8 cellular contexts compared by ENCODE assay signal in the genomic region with DNA sequence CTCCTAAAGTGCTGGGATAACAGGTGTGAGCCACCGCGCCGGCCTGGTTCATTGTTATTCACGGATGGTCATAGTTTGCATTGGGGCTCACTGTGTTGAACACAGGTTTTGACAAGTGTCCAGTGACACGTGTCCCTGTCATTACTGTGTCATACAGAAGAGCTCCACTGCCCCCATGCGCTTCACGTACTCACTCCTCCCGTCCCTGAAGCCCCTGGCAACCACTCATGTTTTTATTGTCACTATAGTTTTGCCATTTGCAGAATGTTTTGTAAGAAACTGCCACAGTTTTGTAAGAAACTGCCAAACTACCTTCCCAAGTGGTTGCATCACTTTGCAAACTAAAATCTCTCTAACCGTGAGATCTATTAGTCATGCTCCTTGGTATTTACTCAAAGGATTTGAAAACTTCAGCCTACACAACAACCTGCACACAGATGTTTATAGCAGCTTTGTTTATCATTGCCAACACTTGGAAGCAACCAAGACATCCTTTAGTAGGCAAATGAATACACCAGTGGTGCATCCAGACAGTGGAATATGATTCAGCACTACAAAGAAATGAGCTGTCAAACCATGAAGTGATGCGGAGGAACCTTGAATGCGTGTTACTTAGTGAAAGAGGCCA.
A peak's percentile ranks its signal among the peaks of the same experiment; 100 is the strongest.
DNase-seq lines count a peak whose midpoint lies in the region; ATAC-seq, FAIRE-seq and TF ChIP-seq lines count a peak whose summit lies in the region.

No MANE protein-coding gene starts in this region.

- peaks cover 26 to 73% (median 62%) of the 10 kb centered on the region in 10 experiments for H3K4me1 ChIP-seq in BLaER1 treated with 17β-estradiol and CSF1 and Interleukin-3, amounts not matched to agents 10 nM and 100 nM
- H3K4me1 ChIP-seq in foreskin keratinocyte, result peaks cover 5% of the 10 kb centered on the region
- peaks cover 0 to 19% (median 0%) of the 10 kb centered on the region in 9 donors for H3K4me1 ChIP-seq in heart right ventricle

- peaks cover 0 to 48% (median 14%) of the 10 kb centered on the region in 11 experiments; a peak in 12 of 22 replicates for H4K20me1 ChIP-seq in BLaER1 treated with 17β-estradiol and CSF1 and Interleukin-3, amounts not matched to agents 10 nM and 100 nM

- H3K36me3 Mint-ChIP-seq in T-helper 2 cell treated with Interferon-gamma antibody and Interleukin-4, amounts not matched to agents 5 μg/mL and 100 μg/mL, for 36 hours (ENCODE audit: low read depth), result no peaks in the 10 kb centered on the region

- DNase-seq in H54 (ENCODE audit: insufficient read length, low spot score), result peak; percentile 31
- DNase-seq in T-helper 2 cell treated with Interferon-gamma antibody and Interleukin-4, amounts not matched to agents 5 μg/mL and 100 μg/mL, for 36 hours (ENCODE audit: low spot score), result peak; percentile 73
- peak; percentile 79 to 81 for DNase-seq in foreskin keratinocyte
- DNase-seq in NCI-H1436 treated with DMSO at 0.1 percent for 48 hours (lab: John Stamatoyannopoulos, UW), result no peak
- no peak for DNase-seq in NCI-H2081 (lab: John Stamatoyannopoulos, UW)
- no peak for DNase-seq in heart right ventricle

- peak overlapping the region; percentile 77 for H3K27ac Mint-ChIP-seq in T-helper 2 cell treated with Interferon-gamma antibody and Interleukin-4, amounts not matched to agents 5 μg/mL and 100 μg/mL, for 36 hours

- 78 to 79% methylated on average over 11 of the region's 11 CpGs for WGBS in heart right ventricle, 2 donors

- H3K4me3 Mint-ChIP-seq in T-helper 2 cell treated with Interferon-gamma antibody and Interleukin-4, amounts not matched to agents 5 μg/mL and 100 μg/mL, for 36 hours, result peak overlapping the region; percentile 57

- 0 out of 20 replicates have a peak overlapping the region, but pooled peaks of 1 of the 10 experiments have one; percentile 17 for H3K4me3 ChIP-seq in BLaER1 treated with 17β-estradiol and CSF1 and Interleukin-3, amounts not matched to agents 10 nM and 100 nM
- no peak overlapping the region for H3K4me3 ChIP-seq in heart right ventricle

- FAIRE-seq in H54 (lab: Jason Lieb, UNC), result no peak

- H3K4me2 ChIP-seq in BLaER1 treated with 17β-estradiol and CSF1 and Interleukin-3, amounts not matched to agents 10 nM and 100 nM, result peak overlapping the region; percentile 45 to 98 (median 91); a peak in 21 of 22 replicates

- TF ChIP-seq CTCF in foreskin keratinocyte (conservative IDR thresholded peaks at IDR 0.05), result no peak
- no peak for TF ChIP-seq CTCF in heart right ventricle (IDR thresholded peaks at IDR 0.05)

- H3K4me1 Mint-ChIP-seq in T-helper 2 cell treated with Interferon-gamma antibody and Interleukin-4, amounts not matched to agents 5 μg/mL and 100 μg/mL, for 36 hours (ENCODE audit: low read depth), result peaks cover 29% of the 10 kb centered on the region

- no peaks in the 10 kb centered on the region for H3K9me3 Mint-ChIP-seq in T-helper 2 cell treated with Interferon-gamma antibody and Interleukin-4, amounts not matched to agents 5 μg/mL and 100 μg/mL, for 36 hours

- peak overlapping the region in 6 of 11 experiments; percentile 8 to 80 (median 70); a peak in 8 of 22 replicates for H3K9ac ChIP-seq in BLaER1 treated with 17β-estradiol and CSF1 and Interleukin-3, amounts not matched to agents 10 nM and 100 nM

- intact Hi-C loops in heart right ventricle (cut with DNase I), result loop anchor here in 1 of 10 donors (10.0 kb wide), 1 partner anchor 364 kb away; no protein-coding TSS in a partner anchor

- H3K9me3 ChIP-seq in BLaER1 treated with 17β-estradiol and CSF1 and Interleukin-3, amounts not matched to agents 10 nM and 100 nM (replicated peaks in 1 of 11), result peaks cover 0 to 11% (median 6%) of the 10 kb centered on the region in 11 experiments; a peak in 9 of 22 replicates
- H3K9me3 ChIP-seq in heart right ventricle, result no peaks in the 10 kb centered on the region

- peak; percentile 60 for ATAC-seq in foreskin keratinocyte
- no peak for ATAC-seq in HG03432 (IDR thresholded peaks at IDR 0.05; ENCODE audit: unreplicated experiment)
- no peak for ATAC-seq in heart right ventricle

- no peaks in the 10 kb centered on the region for H3K36me3 ChIP-seq in BLaER1 treated with 17β-estradiol and CSF1 and Interleukin-3, amounts not matched to agents 10 nM and 100 nM
- H3K36me3 ChIP-seq in heart right ventricle, result no peaks in the 10 kb centered on the region

- H3K27ac ChIP-seq in BLaER1 treated with 17β-estradiol and CSF1 and Interleukin-3, amounts not matched to agents 10 nM and 100 nM, result peak overlapping the region in 8 of 11 experiments; percentile 29 to 89 (median 71); a peak in 15 of 22 replicates
- H3K27ac ChIP-seq in foreskin keratinocyte, result no peak overlapping the region
- H3K27ac ChIP-seq in heart right ventricle, result no peak overlapping the region

- no peaks in the 10 kb centered on the region for H3K27me3 Mint-ChIP-seq in T-helper 2 cell treated with Interferon-gamma antibody and Interleukin-4, amounts not matched to agents 5 μg/mL and 100 μg/mL, for 36 hours (ENCODE audit: low read depth)

- 0 out of 22 replicates have a peak, but pooled peaks cover 0 to 3% (median 0%) of the 10 kb centered on the region in 11 experiments for H3K27me3 ChIP-seq in BLaER1 treated with 17β-estradiol and CSF1 and Interleukin-3, amounts not matched to agents 10 nM and 100 nM
- H3K27me3 ChIP-seq in foreskin keratinocyte (peaks cover 9% of the 10 kb centered on the region), heart right ventricle (peaks cover 0 to 21% (median 0%) of the 10 kb centered on the region in 7 donors)

- TF ChIP-seq POLR2A in H54 (IDR thresholded peaks at IDR 0.05; ENCODE audit: low read depth, low read length), result no peak

Comparison
In these comparisons a context has a peak if more than half of its experiments do, and no peak if none do; other contexts are left out.
1. H3K27ac ChIP-seq: peak in BLaER1 treated with 17β-estradiol and CSF1 and Interleukin-3, amounts not matched to agents 10 nM and 100 nM (8 of 11); none in foreskin keratinocyte (single experiment) and heart right ventricle (0 of 10).
2. DNase-seq: peak in H54 (single experiment), T-helper 2 cell treated with Interferon-gamma antibody and Interleukin-4, amounts not matched to agents 5 μg/mL and 100 μg/mL, for 36 hours (single experiment) and foreskin keratinocyte (2 of 2); none in NCI-H1436 treated with DMSO at 0.1 percent for 48 hours (single experiment), NCI-H2081 (0 of 2) and heart right ventricle (0 of 2).